In the genomic region with DNA sequence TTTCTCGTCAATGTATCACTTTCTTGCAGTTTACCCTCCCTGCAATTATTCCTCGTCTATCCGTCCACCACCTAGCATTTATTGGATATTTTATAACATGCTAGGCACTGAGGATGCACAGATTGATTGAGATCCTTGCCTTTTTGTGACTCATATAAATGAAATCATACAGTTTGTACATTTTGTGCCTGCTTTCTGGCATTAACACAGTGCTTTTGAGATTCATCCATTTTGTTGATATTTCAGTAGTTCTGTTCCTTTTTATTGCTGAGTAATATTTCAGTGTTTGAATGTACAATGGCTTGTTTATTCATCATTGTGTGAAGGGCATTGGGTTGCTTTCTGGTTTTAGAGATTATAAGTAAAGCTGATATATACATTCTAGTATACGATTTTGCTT, we compare ENCODE assay signal across 8 cellular contexts. TPM values are rescaled to one million over a fixed set of nuclear protein-coding genes. Genes with fewer than 3 reads are reported as not detected.
A peak's percentile ranks its signal among the peaks of the same experiment; 100 is the strongest.
DNase-seq lines count a peak whose midpoint lies in the region; TF ChIP-seq lines count a peak whose summit lies in the region.

No MANE protein-coding gene starts in this region.

- peaks cover 24 to 36% (median 31%) of the 10 kb centered on the region in 5 experiments for H3K9me3 Mint-ChIP-seq in brain

- H3K4me3 Mint-ChIP-seq in brain, result peak overlapping the region; percentile 97 to 99 (median 98)

- H3K4ac ChIP-seq in mesendoderm (ENCODE audit: low read depth, low read length), result no peak overlapping the region

- no peak for DNase-seq in right atrium auricular region (ENCODE audit: low spot score)
- no peak for DNase-seq in cardiac septum (ENCODE audit: low spot score)
- DNase-seq in mesendoderm, result no peak
- no peak for DNase-seq in vagina (ENCODE audit: extremely low spot score in 2 of 2)
- DNase-seq in T1000 (lab: John Stamatoyannopoulos, UW), result no peak
- DNase-seq in RWPE1 (ENCODE audit: low spot score), result no peak
- DNase-seq in NCI-H748 (lab: John Stamatoyannopoulos, UW; ENCODE audit: unreplicated experiment), result no peak

- peak overlapping the region; percentile 43 for H3K4me2 ChIP-seq in mesendoderm (ENCODE audit: low read length)

- H3K27me3 Mint-ChIP-seq in brain, result peaks cover 14% of the 10 kb centered on the region

- no CpG with 5 or more reads among the region's 4 CpGs for WGBS in mesendoderm (ENCODE audit: extremely low coverage, insufficient coverage, low lambda C conversion rate)

- intact Hi-C loops in cardiac septum (cut with DNase I) (loop anchor here (1.0 to 10.0 kb wide), 3 partner anchors 267 to 410 kb away; no protein-coding TSS in a partner anchor), vagina (cut with DNase I) (no loop called here)

- no peak overlapping the region for H2BK120ac ChIP-seq in mesendoderm (ENCODE audit: low read depth, low read length)

- no peak overlapping the region for H3K18ac ChIP-seq in mesendoderm (ENCODE audit: low read length)

- H3K56ac ChIP-seq in mesendoderm (ENCODE audit: low read length), result peak overlapping the region; percentile 57

- H4K8ac ChIP-seq in mesendoderm (ENCODE audit: low read depth, low read length), result no peak overlapping the region

- no peaks in the 10 kb centered on the region for H3K9me3 ChIP-seq in right atrium auricular region
- H3K9me3 ChIP-seq in vagina, result no peaks in the 10 kb centered on the region

- H3K27ac ChIP-seq in right atrium auricular region, result peak overlapping the region in 1 of 2 donors; percentile 59
- H3K27ac ChIP-seq in mesendoderm (ENCODE audit: low read depth, low read length), result no peak overlapping the region
- peak overlapping the region; percentile 62 for H3K27ac ChIP-seq in vagina
- no peak overlapping the region; the same call in 1 of the 2 replicates for H3K27ac ChIP-seq in RWPE1

- H3K79me2 ChIP-seq in mesendoderm (ENCODE audit: control insufficient read depth, insufficient read depth, low read length), result no peaks in the 10 kb centered on the region

- H3K79me1 ChIP-seq in mesendoderm (ENCODE audit: low read length), result no peaks in the 10 kb centered on the region

- no peak overlapping the region for H4K5ac ChIP-seq in mesendoderm (ENCODE audit: low read length)

- H3K4me3 ChIP-seq in right atrium auricular region, result peak overlapping the region; percentile 68 to 70
- H3K4me3 ChIP-seq in mesendoderm (ENCODE audit: low read length), result peak overlapping the region; percentile 75
- H3K4me3 ChIP-seq in vagina, result peak overlapping the region; percentile 67 to 71

- H3K36me3 Mint-ChIP-seq in brain, result peaks cover 45% of the 10 kb centered on the region

- CTCF ChIA-PET in RWPE1 (lab: Yijun Ruan, JAX), result no interaction called here

- peak overlapping the region; percentile 95 to 98 (median 97) for H3K27ac Mint-ChIP-seq in brain

- no peak overlapping the region for H2BK5ac ChIP-seq in mesendoderm (ENCODE audit: low read length)

- H3K27me3 ChIP-seq in right atrium auricular region (no peaks in the 10 kb centered on the region), mesendoderm (ENCODE audit: insufficient read depth, low read length, poor library complexity) (no peaks in the 10 kb centered on the region), vagina (no peaks in the 10 kb centered on the region)

- no peaks in the 10 kb centered on the region for H3K36me3 ChIP-seq in right atrium auricular region
- no peaks in the 10 kb centered on the region for H3K36me3 ChIP-seq in mesendoderm (ENCODE audit: control insufficient read depth, insufficient read depth, low read length)
- H3K36me3 ChIP-seq in vagina, result no peaks in the 10 kb centered on the region

- H2BK15ac ChIP-seq in mesendoderm (replicated peaks; ENCODE audit: low read depth), result no peak overlapping the region

- no peak overlapping the region for H3K23ac ChIP-seq in mesendoderm (ENCODE audit: low read length)

- H2AK5ac ChIP-seq in mesendoderm (ENCODE audit: low read length), result no peak overlapping the region

- no peak for TF ChIP-seq POLR2A in vagina (IDR thresholded peaks at IDR 0.05)

- H3K4me1 ChIP-seq in right atrium auricular region (peaks cover 0 to 8% of the 10 kb centered on the region in 2 donors), mesendoderm (ENCODE audit: control insufficient read depth, low read depth, low read length) (no peaks in the 10 kb centered on the region), vagina (peaks cover 22% of the 10 kb centered on the region)

- TF ChIP-seq CTCF in right atrium auricular region (IDR thresholded peaks at IDR 0.05) (no peak), brain (conservative IDR thresholded peaks at IDR 0.05) (no peak), vagina (IDR thresholded peaks at IDR 0.05) (no peak), RWPE1 (conservative IDR thresholded peaks at IDR 0.05; ENCODE audit: low read depth) (no peak)

- H3K9ac ChIP-seq in mesendoderm (ENCODE audit: low read length), result peak overlapping the region; percentile 67

- POLR2A ChIA-PET in RWPE1 (lab: Yijun Ruan, JAX; ENCODE audit: low non-redundant PET), result no interaction called here

- H3K4me1 Mint-ChIP-seq in brain, result peaks cover 49% of the 10 kb centered on the region

RNA-seq across cellular contexts. Expression of a gene that starts 0.8 kb away (rescaled TPM):
- total RNA-seq in right atrium auricular region (10 to 100 TPM; 10.5 to 10.8 TPM), cardiac septum (8.9 TPM), vagina (10.8 TPM)
- polyA plus RNA-seq in brain (ENCODE audit: insufficient read depth, low read depth, low replicate concordance), result 7.4 TPM
- polyA plus RNA-seq in mesendoderm (2013, experiment 1 of 2), result 1.7 TPM
- polyA plus RNA-seq in mesendoderm (2013, experiment 2 of 2), result 1.8 TPM
